ENCODE assay signal across 8 cellular contexts in genomic region chr19:38831142-38831605, GRCh38. TPM values are rescaled to one million over a fixed set of nuclear protein-coding genes. Genes with fewer than 3 reads are reported as not detected.
DNase-seq lines count a peak whose midpoint lies in the region; ATAC-seq, FAIRE-seq and TF ChIP-seq lines count a peak whose summit lies in the region.

No MANE protein-coding gene starts in this region.

- peak; percentile 65 for FAIRE-seq in H54 (lab: Jason Lieb, UNC)

- H3K4me3 ChIP-seq in fibroblast of pulmonary artery (replicated peaks; ENCODE audit: low read depth, low read length): peak overlapping the region; percentile 71

- H3K9me3 ChIP-seq in KOPT-K1 (ENCODE audit: insufficient read depth, low read length, poor library complexity, severe bottlenecking): no peaks in the 10 kb centered on the region

- H3K4me1 Mint-ChIP-seq in naive thymus-derived CD8-positive, alpha-beta T cell: peaks cover 9 to 53% (median 44%) of the 10 kb centered on the region in 4 donors

- peak; percentile 70 for DNase-seq in activated effector memory CD4-positive, alpha-beta T cell treated with anti-CD3 and anti-CD28 coated beads, Interleukin-2, amount 50 U/mL, for 16 hours
- DNase-seq in activated effector memory CD4-positive, alpha-beta T cell treated with Interleukin-2 at 50 U/mL for 16 hours: no peak
- DNase-seq in H54 (ENCODE audit: insufficient read length, low spot score): peak; percentile 96
- peak; percentile 37 to 58 for DNase-seq in activated CD4-positive, alpha-beta T cell treated with anti-CD3 and anti-CD28 coated beads, Interleukin-2, amount 50 U/mL, for 48 hours
- DNase-seq in fibroblast of pulmonary artery (ENCODE audit: low read depth): peak; percentile 86
- peak in 1 of 10 donors; percentile 13 for DNase-seq in naive thymus-derived CD8-positive, alpha-beta T cell
- no peak for DNase-seq in cerebellar nuclear complex (lab: John Stamatoyannopoulos, UW)

- H3K27ac Mint-ChIP-seq in naive thymus-derived CD8-positive, alpha-beta T cell: peak overlapping the region; percentile 87 to 99 (median 96)

- peaks cover 0 to 44% (median 12%) of the 10 kb centered on the region in 3 donors for H3K36me3 Mint-ChIP-seq in naive thymus-derived CD8-positive, alpha-beta T cell

- POLR2A ChIA-PET in naive thymus-derived CD8-positive, alpha-beta T cell (lab: Charles Lee): interaction anchor here (0.6 to 5.6 kb wide), 14 partner anchors 9 to 574 kb away, joined by 3 to 88 read pairs (median 4); partner anchors contain the start of genes EIF3K, HNRNPL and RINL

- peak overlapping the region; percentile 80 for H3K27ac ChIP-seq in KOPT-K1 (ENCODE audit: low read depth, low read length, poor library complexity, severe bottlenecking)

- TF ChIP-seq CTCF in fibroblast of pulmonary artery (IDR thresholded peaks at IDR 0.05; ENCODE audit: low read length, missing control alignments): no peak

- peaks cover 34% of the 10 kb centered on the region for H3K36me3 ChIP-seq in KOPT-K1 (ENCODE audit: insufficient read depth, low read length)

- no peaks in the 10 kb centered on the region for H3K9me3 Mint-ChIP-seq in naive thymus-derived CD8-positive, alpha-beta T cell

- ATAC-seq in naive thymus-derived CD8-positive, alpha-beta T cell: no peak

- peak overlapping the region; percentile 90 to 97 (median 94) for H3K4me3 Mint-ChIP-seq in naive thymus-derived CD8-positive, alpha-beta T cell

- no peak for TF ChIP-seq POLR2A in H54 (IDR thresholded peaks at IDR 0.05; ENCODE audit: low read depth, low read length)

- no peaks in the 10 kb centered on the region for H3K27me3 Mint-ChIP-seq in naive thymus-derived CD8-positive, alpha-beta T cell

RNA-seq across cellular contexts. Expression of gene ECH1, which starts 0.4 kb away (rescaled TPM):
- 100 to 1,000 TPM; 118 to 138 TPM for total RNA-seq in naive thymus-derived CD8-positive, alpha-beta T cell
- 100 to 1,000 TPM; 218 to 291 (median 238) TPM for polyA plus RNA-seq in naive thymus-derived CD8-positive, alpha-beta T cell

RNA-seq across cellular contexts. Expression of gene LGALS4, which starts 18.4 kb away (rescaled TPM):
- 10 to 100 TPM in 1 of 2 experiments, 1 to 10 TPM in 1; 9.6 to 10.7 TPM for total RNA-seq in naive thymus-derived CD8-positive, alpha-beta T cell
- under 1 TPM in 1 of 3 donors, not detected in 2; 0.27 TPM for polyA plus RNA-seq in naive thymus-derived CD8-positive, alpha-beta T cell

RNA-seq across cellular contexts. Expression of gene HNRNPL, which starts 18.6 kb away (rescaled TPM):
- total RNA-seq in naive thymus-derived CD8-positive, alpha-beta T cell: 100 to 1,000 TPM; 390 to 406 TPM
- 10 to 100 TPM; 70.6 to 77.6 (median 71.4) TPM for polyA plus RNA-seq in naive thymus-derived CD8-positive, alpha-beta T cell

RNA-seq across cellular contexts. Expression of gene LGALS7B, which starts 42.2 kb away (rescaled TPM):
- not detected for total RNA-seq in naive thymus-derived CD8-positive, alpha-beta T cell
- polyA plus RNA-seq in naive thymus-derived CD8-positive, alpha-beta T cell: not detected

RNA-seq across cellular contexts. Expression of gene RINL, which starts 46.9 kb away (rescaled TPM):
- 10 to 100 TPM; 52.9 to 55.0 TPM for total RNA-seq in naive thymus-derived CD8-positive, alpha-beta T cell
- polyA plus RNA-seq in naive thymus-derived CD8-positive, alpha-beta T cell: 10 to 100 TPM; 29.9 to 64.7 (median 40.5) TPM

Comparison
In these comparisons a context has a peak if more than half of its experiments do, and no peak if none do; other contexts are left out.
1. DNase-seq: peak in activated effector memory CD4-positive, alpha-beta T cell treated with anti-CD3 and anti-CD28 coated beads, Interleukin-2, amount 50 U/mL, for 16 hours (single experiment), H54 (single experiment), activated CD4-positive, alpha-beta T cell treated with anti-CD3 and anti-CD28 coated beads, Interleukin-2, amount 50 U/mL, for 48 hours (2 of 2) and fibroblast of pulmonary artery (single experiment); none in activated effector memory CD4-positive, alpha-beta T cell treated with Interleukin-2 at 50 U/mL for 16 hours (single experiment) and cerebellar nuclear complex (0 of 2).